Comparison of ENCODE assay signal across 8 cellular contexts in genomic region chr2:219597552-219598307, GRCh38. TPM values are rescaled to one million over a fixed set of nuclear protein-coding genes. Genes with fewer than 3 reads are reported as not detected.
DNase-seq lines count a peak whose midpoint lies in the region; ATAC-seq and TF ChIP-seq lines count a peak whose summit lies in the region.

Gene STK11IP (plus strand): TSS chr2:219597857. CDS start chr2:219598120, 263 bp downstream.

- peaks cover 18% of the 10 kb centered on the region for H3K4me1 Mint-ChIP-seq in activated T-cell treated with anti-CD3 and anti-CD28 coated beads, Interleukin-2, amount 50 U/mL, for 4 hours (ENCODE audit: low read depth)

- H3K27me3 ChIP-seq in Panc1 (ENCODE audit: control insufficient read depth, insufficient read depth, low read length): no peaks in the 10 kb centered on the region
- H3K27me3 ChIP-seq in esophagus (ENCODE audit: control insufficient read depth in 1 of 2, insufficient read depth in 2 of 2, low read length in 2 of 2): no peaks in the 10 kb centered on the region
- H3K27me3 ChIP-seq in mucosa of stomach (ENCODE audit: control insufficient read depth, insufficient read depth, low read length): no peaks in the 10 kb centered on the region

- CTCF ChIA-PET in Panc1 (lab: Charles Lee): no interaction called here

- peak within 1 kb of the TSS; percentile 96 for H3K4me3 Mint-ChIP-seq in activated T-cell treated with anti-CD3 and anti-CD28 coated beads, Interleukin-2, amount 50 U/mL, for 4 hours

- no peak for TF ChIP-seq CTCF in Panc1 (IDR thresholded peaks at IDR 0.05)

- H3K9me3 ChIP-seq in Panc1 (ENCODE audit: control insufficient read depth, insufficient read depth, low read depth, low read length) (no peaks in the 10 kb centered on the region), esophagus (ENCODE audit: control insufficient read depth in 2 of 2, insufficient read depth in 1 of 2, low read depth in 1 of 2, low read length in 1 of 2) (no peaks in the 10 kb centered on the region), mucosa of stomach (ENCODE audit: control insufficient read depth, low read length) (no peaks in the 10 kb centered on the region)

- no TSS peak for BruUV-seq in Panc1 (replicated peaks; lab: Mats Ljungman, UMichigan)

- H3K4me1 ChIP-seq in Panc1 (ENCODE audit: control insufficient read depth, insufficient read depth, low read length): peaks cover 7% of the 10 kb centered on the region; the same call in 1 of the 2 replicates
- H3K4me1 ChIP-seq in esophagus (ENCODE audit: control insufficient read depth in 2 of 2, insufficient read depth in 2 of 2, low read length in 1 of 2): no peaks in the 10 kb centered on the region
- H3K4me1 ChIP-seq in mucosa of stomach (ENCODE audit: control insufficient read depth, insufficient read depth, low read length): no peaks in the 10 kb centered on the region

- H3K9ac ChIP-seq in mucosa of stomach (ENCODE audit: low read length): peak within 1 kb of the TSS; percentile 65

- H3K9me3 Mint-ChIP-seq in activated T-cell treated with anti-CD3 and anti-CD28 coated beads, Interleukin-2, amount 50 U/mL, for 4 hours: no peaks in the 10 kb centered on the region

- H3K36me3 ChIP-seq in Panc1 (ENCODE audit: control insufficient read depth, insufficient read depth, low read length) (peaks cover 4% of the 10 kb centered on the region), esophagus (ENCODE audit: control insufficient read depth in 2 of 2, insufficient read depth in 2 of 2, low read length in 1 of 2) (peaks cover 9 to 15% of the 10 kb centered on the region in 2 donors), mucosa of stomach (ENCODE audit: control insufficient read depth, insufficient read depth, low read length) (no peaks in the 10 kb centered on the region)

- peak within 1 kb of the TSS; percentile 99 for H3K27ac ChIP-seq in Panc1 (ENCODE audit: low read length)
- peak within 1 kb of the TSS; percentile 95 to 96 for H3K27ac ChIP-seq in esophagus (ENCODE audit: low read depth in 2 of 2, low read length in 1 of 2)

- H3K27me3 Mint-ChIP-seq in activated T-cell treated with anti-CD3 and anti-CD28 coated beads, Interleukin-2, amount 50 U/mL, for 4 hours (ENCODE audit: low read depth): peaks cover 6% of the 10 kb centered on the region

- H3K36me3 Mint-ChIP-seq in activated T-cell treated with anti-CD3 and anti-CD28 coated beads, Interleukin-2, amount 50 U/mL, for 4 hours (ENCODE audit: insufficient read depth): peaks cover 19% of the 10 kb centered on the region

- ATAC-seq in GM21723 (IDR thresholded peaks at IDR 0.05; ENCODE audit: unreplicated experiment): peak; percentile 95
- ATAC-seq in Panc1: peak; percentile 98
- ATAC-seq in activated T-cell treated with anti-CD3 and anti-CD28 coated beads, Interleukin-2, amount 50 U/mL, for 4 hours: peak; percentile 93 to 94

- intact Hi-C loops in Panc1 (cut with micrococcal nuclease; ENCODE audit: unreplicated experiment): no loop called here

- in situ Hi-C loops in Panc1 (cut with HindIII; ENCODE audit: low pct_unique_long_range_greater_than_20kb, low sequenced_read_pairs): no loop called here

- POLR2A ChIA-PET in Panc1 (lab: Charles Lee): interaction anchor here (0.6 to 1.1 kb wide), 5 partner anchors 26 to 1362 kb away, joined by 3 to 6 read pairs (median 4); partner anchors contain the start of genes INHA and OBSL1

- peak; percentile 98 for DNase-seq in DMS53 (lab: John Stamatoyannopoulos, UW)
- peak; percentile 94 for DNase-seq in KG1 (lab: John Stamatoyannopoulos, UW)
- DNase-seq in Panc1 (ENCODE audit: low read depth, low spot score): peak; percentile 87
- peak; percentile 81 for DNase-seq in activated T-cell treated with anti-CD3 and anti-CD28 coated beads, Interleukin-2, amount 50 U/mL, for 4 hours
- peak; percentile 78 to 84 for DNase-seq in stimulated activated CD8-positive, alpha-beta memory T cell treated with anti-CD3 and anti-CD28 coated beads, Interleukin-7, amount 100 ng/mL, for 1 hour (ENCODE audit: low read depth in 2 of 2)

- 0 to 1% methylated on average over 56 to 57 of the region's 57 CpGs for WGBS in esophagus, 2 donors

- H3K4me3 ChIP-seq in Panc1 (ENCODE audit: low read depth in 2 of 2, low read length in 2 of 2): peak within 1 kb of the TSS; percentile 78 to 93
- peak within 1 kb of the TSS; percentile 68 to 78 for H3K4me3 ChIP-seq in esophagus (ENCODE audit: low read depth in 1 of 2, low read length in 2 of 2)
- peak within 1 kb of the TSS; percentile 60 for H3K4me3 ChIP-seq in mucosa of stomach (ENCODE audit: low read length)

RNA-seq across cellular contexts. Expression of gene STK11IP, which starts in this region (rescaled TPM):
- total RNA-seq in Panc1 (2021; ENCODE audit: unreplicated experiment): 48.2 TPM
- 36.1 TPM for polyA plus RNA-seq in Panc1 (2012; ENCODE audit: insufficient read length)
- 10 to 100 TPM; 32.4 to 37.1 (median 36.0) TPM for total RNA-seq in activated T-cell treated with anti-CD3 and anti-CD28 coated beads, Interleukin-2, amount 50 U/mL, for 4 hours
- polyA plus RNA-seq in esophagus: 10 to 100 TPM; 17.0 to 25.5 TPM

Comparison
In these comparisons a context has a peak if more than half of its experiments do, and no peak if none do; other contexts are left out.
1. Peak in every context shown above with its lines: DNase-seq, ATAC-seq, H3K4me3 ChIP-seq and H3K27ac ChIP-seq.